9 cellular contexts compared by ENCODE assay signal in the genomic region with DNA sequence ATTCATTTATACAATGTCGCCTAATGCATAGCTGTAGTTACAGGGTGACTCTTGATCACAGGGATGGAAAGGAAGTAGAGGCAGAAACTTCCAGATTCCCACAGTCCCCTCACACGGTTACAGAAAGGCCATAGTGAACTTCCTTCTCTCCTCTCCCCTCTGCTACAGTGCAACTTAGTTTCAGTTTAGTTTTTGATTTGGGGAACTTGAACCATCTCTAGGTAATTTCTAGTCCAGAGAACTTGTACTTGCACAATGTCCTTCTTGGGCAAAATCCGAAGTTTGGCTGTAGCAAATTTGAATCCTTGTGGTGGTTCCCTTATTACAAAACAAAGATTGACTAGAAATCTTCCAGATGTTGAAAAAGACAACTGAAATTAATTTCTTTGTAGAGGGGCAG. TPM values are rescaled to one million over a fixed set of nuclear protein-coding genes. Genes with fewer than 3 reads are reported as not detected.
DNase-seq lines count a peak whose midpoint lies in the region; ATAC-seq and TF ChIP-seq lines count a peak whose summit lies in the region.
"Had no signal": no experiment of that assay in that cellular context is flagged by ENCODE, and none has a peak within 500 bp of the region (broad histone marks: within the 10 kb centered on the region; RNA-seq: fewer than 3 reads in every experiment).

No MANE protein-coding gene starts in this region.

- H3K79me2 ChIP-seq in DND-41 (ENCODE audit: insufficient read depth, low read length) = peaks cover 16% of the 10 kb centered on the region
- H3K79me2 ChIP-seq in mammary epithelial cell (ENCODE audit: insufficient read depth, low read length) = peaks cover 29% of the 10 kb centered on the region

- dilution Hi-C loops in mammary epithelial cell (cut with HindIII; ENCODE audit: low sequenced_read_pairs) = no loop called here

- H3K4me1 ChIP-seq in DND-41 (ENCODE audit: insufficient read depth, low read length) (peaks cover 28% of the 10 kb centered on the region), mammary epithelial cell (ENCODE audit: insufficient read depth, low read length) (peaks cover 14% of the 10 kb centered on the region), neuronal stem cell (ENCODE audit: control insufficient read depth in 2 of 2, insufficient read depth in 1 of 2, low read depth in 1 of 2, low read length in 2 of 2) (peaks cover 2 to 3% of the 10 kb centered on the region in 2 donors)

- H2BK5ac ChIP-seq in neuronal stem cell (ENCODE audit: low read length) = no peak overlapping the region

- in situ Hi-C loops in mammary epithelial cell (cut with MboI; ENCODE audit: low sequenced_read_pairs in 2 of 2) = no loop called here

- no peak overlapping the region for H4K8ac ChIP-seq in neuronal stem cell (ENCODE audit: low read depth, low read length)

- intact Hi-C loops in mammary epithelial cell (cut with micrococcal nuclease) = no loop called here

- H4K20me1 ChIP-seq in DND-41 (ENCODE audit: insufficient read depth, low read length) (no peaks in the 10 kb centered on the region), mammary epithelial cell (ENCODE audit: insufficient read depth, low read length) (no peaks in the 10 kb centered on the region)

- no peak overlapping the region for H2BK15ac ChIP-seq in neuronal stem cell (ENCODE audit: low read length)

- H3K79me1 ChIP-seq in neuronal stem cell (ENCODE audit: low read depth, low read length) = peaks cover 2% of the 10 kb centered on the region

- H2AFZ ChIP-seq in DND-41 (ENCODE audit: low read depth, low read length) (peak overlapping the region; percentile 98), mammary epithelial cell (ENCODE audit: low read depth, low read length) (peak overlapping the region; percentile 99), neuronal stem cell (ENCODE audit: low read length) (peak overlapping the region; percentile 96)

- H3K27ac ChIP-seq in DND-41 (ENCODE audit: low read length) (no peak overlapping the region), mammary epithelial cell (ENCODE audit: insufficient read depth, low read depth, low read length) (no peak overlapping the region), neuronal stem cell (replicated peaks; ENCODE audit: low read length) (no peak overlapping the region), RWPE1 (no peak overlapping the region)

- 94% methylated on average over 3 of the region's 3 CpGs for WGBS in mammary epithelial cell (ENCODE audit: low coverage, missing lambda C conversion rate)
- no CpG with 5 or more reads among the region's 3 CpGs for WGBS in neuronal stem cell (ENCODE audit: extremely low coverage in 2 of 2, insufficient read length in 2 of 2, insufficient replicate concordance in 1 of 2), 2 donors

- H3K4me2 ChIP-seq in DND-41 (ENCODE audit: insufficient read depth, low read length) = peak overlapping the region; percentile 93; the same call in 1 of the 2 replicates
- H3K4me2 ChIP-seq in mammary epithelial cell (ENCODE audit: insufficient read depth, low read depth, low read length) = peak overlapping the region; percentile 91
- no peak overlapping the region for H3K4me2 ChIP-seq in neuronal stem cell (ENCODE audit: insufficient read depth, low read length, poor library complexity, severe bottlenecking)

- no peak overlapping the region for H2BK120ac ChIP-seq in neuronal stem cell (ENCODE audit: low read depth, low read length)

- H3K4ac ChIP-seq in neuronal stem cell (ENCODE audit: low read length) = no peak overlapping the region

- POLR2A ChIA-PET in RWPE1 (lab: Yijun Ruan, JAX; ENCODE audit: low non-redundant PET) = no interaction called here

- H3K9me3 ChIP-seq in DND-41 (ENCODE audit: insufficient read depth, low read length, severe bottlenecking) = no peaks in the 10 kb centered on the region
- H3K9me3 ChIP-seq in mammary epithelial cell (replicated peaks; ENCODE audit: insufficient read depth, low read length) = no peaks in the 10 kb centered on the region
- no peaks in the 10 kb centered on the region for H3K9me3 ChIP-seq in neuronal stem cell (replicated peaks in 1 of 2; ENCODE audit: control insufficient read depth in 2 of 2, insufficient read depth in 1 of 2, low read depth in 1 of 2, low read length in 2 of 2)

- CTCF ChIA-PET in mammary epithelial cell (lab: Charles Lee; ENCODE audit: low non-redundant PET) (no interaction called here), RWPE1 (lab: Yijun Ruan, JAX) (no interaction called here)

- H3K27me3 ChIP-seq in DND-41 (ENCODE audit: insufficient read depth, low read length, poor library complexity) (no peaks in the 10 kb centered on the region), mammary epithelial cell (ENCODE audit: insufficient read depth, low read length) (no peaks in the 10 kb centered on the region), neuronal stem cell (ENCODE audit: control insufficient read depth in 3 of 3, insufficient read depth in 3 of 3, low read depth in 1 of 3, low read length in 3 of 3) (no peaks in the 10 kb centered on the region)

- H2BK12ac ChIP-seq in neuronal stem cell (ENCODE audit: low read length) = no peak overlapping the region

- H2AK5ac ChIP-seq in neuronal stem cell (ENCODE audit: low read depth, low read length) = no peak overlapping the region

- no peak overlapping the region for H4K91ac ChIP-seq in neuronal stem cell (ENCODE audit: low read depth, low read length, poor library complexity)

- no peak for TF ChIP-seq CTCF in DND-41 (IDR thresholded peaks at IDR 0.05; ENCODE audit: borderline replicate concordance, extremely low read depth, low read length, poor library complexity, severe bottlenecking)
- TF ChIP-seq CTCF in mammary epithelial cell (conservative IDR thresholded peaks at IDR 0.05 in 1 of 2, IDR thresholded peaks at IDR 0.05 in 1 of 2; ENCODE audit: extremely low read depth in 1 of 2, insufficient read depth in 1 of 2, low read depth in 1 of 2, low read length in 2 of 2) = no peak
- TF ChIP-seq CTCF in RWPE1 (conservative IDR thresholded peaks at IDR 0.05; ENCODE audit: low read depth) = no peak

- no TSS peak for BruUV-seq in mammary epithelial cell (replicated peaks; lab: Mats Ljungman, UMichigan)

- no peak overlapping the region for H3K18ac ChIP-seq in neuronal stem cell (ENCODE audit: low read length)

- no peak overlapping the region for H3K14ac ChIP-seq in neuronal stem cell (ENCODE audit: low read length)

- H3K9ac ChIP-seq in DND-41 (ENCODE audit: low read depth, low read length) (no peak overlapping the region), mammary epithelial cell (ENCODE audit: insufficient read depth, low read length) (no peak overlapping the region), neuronal stem cell (ENCODE audit: low read depth, low read length, poor library complexity) (no peak overlapping the region)

- ATAC-seq in DND-41 (ENCODE audit: insufficient read depth, low read depth) = no peak

- DNase-seq in DND-41 (no peak), MV-4-11 (lab: John Stamatoyannopoulos, UW) (peak; percentile 81), mammary epithelial cell (no peak), neuronal stem cell (ENCODE audit: low spot score) (no peak), dedifferentiated amniotic fluid mesenchymal stem cell (ENCODE audit: extremely low spot score) (no peak), RWPE1 (ENCODE audit: low spot score) (no peak), HCEC 1CT (no peak)
- no peak for DNase-seq in stimulated activated CD4-positive, alpha-beta T cell treated with anti-CD3 and anti-CD28 coated beads, Interleukin-4, amount 100 ng/mL, for 24 hours
- DNase-seq: NCI-H2081 had no signal

- H3K4me3 ChIP-seq in DND-41 (ENCODE audit: low read depth in 1 of 2, low read length in 2 of 2) (no peak overlapping the region), mammary epithelial cell (replicated peaks in 1 of 3; ENCODE audit: insufficient read depth in 1 of 3, low read depth in 2 of 3, low read length in 3 of 3) (no peak overlapping the region), neuronal stem cell (ENCODE audit: low read length in 2 of 2) (no peak overlapping the region)

- no peak overlapping the region for H3K23ac ChIP-seq in neuronal stem cell (ENCODE audit: low read depth, low read length, poor library complexity)

- H3K36me3 ChIP-seq in DND-41 (ENCODE audit: insufficient read depth, low read length) (peaks cover 6% of the 10 kb centered on the region), mammary epithelial cell (ENCODE audit: insufficient read depth, low read length) (no peaks in the 10 kb centered on the region), neuronal stem cell (replicated peaks in 1 of 2; ENCODE audit: control insufficient read depth in 2 of 2, insufficient read depth in 2 of 2, low read length in 2 of 2) (peaks cover 0 to 12% of the 10 kb centered on the region in 2 donors)

RNA-seq across cellular contexts. Expression of a gene that starts 1.2 kb away (rescaled TPM):
- total RNA-seq in mammary epithelial cell = 100 to 1,000 TPM in 1 of 2 donors, 10 to 100 TPM in 1; 43.1 to 133 TPM
- 15.5 TPM for polyA plus RNA-seq in mammary epithelial cell
- 84.0 TPM for polyA minus RNA-seq in mammary epithelial cell
- 15.1 TPM for polyA plus RNA-seq in neuronal stem cell (2013, experiment 1 of 2)
- polyA plus RNA-seq in neuronal stem cell (2013, experiment 2 of 2) = 15.9 TPM
